8 cellular contexts compared by ENCODE assay signal in the genomic region with DNA sequence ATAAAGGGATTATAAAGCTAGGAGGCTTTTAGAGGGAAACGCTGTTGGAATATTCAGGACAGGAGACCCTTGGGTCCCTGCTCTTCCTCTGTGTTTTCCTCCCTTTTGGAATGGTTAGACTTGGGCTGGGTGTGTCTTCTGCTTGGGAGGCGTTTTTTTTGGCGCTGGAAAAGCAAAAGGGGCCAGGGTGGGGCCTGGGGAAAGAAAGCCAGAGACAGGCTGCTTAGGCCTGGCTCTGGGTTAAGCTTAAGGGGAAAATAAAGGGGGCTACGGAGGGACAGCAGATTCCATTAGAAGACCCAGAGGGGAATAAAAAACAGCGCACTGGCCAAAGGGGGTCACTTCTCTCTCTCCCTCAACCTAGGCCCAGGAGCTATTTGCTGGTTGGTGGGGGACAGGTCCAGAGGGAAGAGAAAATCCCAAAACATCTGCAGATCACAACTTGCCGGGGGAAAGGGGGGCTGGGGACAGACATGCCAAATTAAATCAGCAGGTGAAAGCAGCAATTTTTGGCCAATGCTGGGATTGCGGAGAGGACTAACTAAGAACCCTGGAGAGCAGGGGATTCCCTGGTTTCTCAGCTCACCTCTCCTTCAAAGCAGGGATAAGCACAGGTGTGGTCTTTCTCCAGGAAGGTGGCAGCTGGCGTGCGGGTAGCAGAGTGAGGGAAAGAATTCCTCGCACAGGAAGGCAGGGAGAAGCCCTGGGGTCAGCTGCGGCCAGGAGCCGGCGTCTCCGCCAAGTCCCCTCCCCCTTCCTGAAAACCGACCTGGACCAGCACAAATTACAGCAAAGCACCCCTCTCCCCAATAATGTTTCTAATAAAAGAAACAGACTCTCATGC.
DNase-seq lines count a peak whose midpoint lies in the region; ATAC-seq and TF ChIP-seq lines count a peak whose summit lies in the region.

No MANE protein-coding gene starts in this region.

- H3K4me1 ChIP-seq in SJCRH30: peaks cover 11% of the 10 kb centered on the region
- H3K4me1 ChIP-seq in fibroblast of lung (ENCODE audit: control insufficient read depth, extremely low read depth, insufficient read depth, low read length): peaks cover 6% of the 10 kb centered on the region

- H3K79me2 ChIP-seq in fibroblast of lung (ENCODE audit: control insufficient read depth, insufficient read depth, low read length): no peaks in the 10 kb centered on the region

- peak overlapping the region; percentile 89 to 92 (median 89) for H3K4me3 Mint-ChIP-seq in nephron

- H3K27ac ChIP-seq in SJCRH30: peak overlapping the region; percentile 58
- H3K27ac ChIP-seq in fibroblast of lung (ENCODE audit: insufficient read depth, low read length): no peak overlapping the region

- H3K4me2 ChIP-seq in fibroblast of lung (ENCODE audit: extremely low read depth, insufficient read depth, low read length): peak overlapping the region; percentile 78

- H3K27ac Mint-ChIP-seq in nephron: peak overlapping the region; percentile 50 to 78 (median 76)

- no peaks in the 10 kb centered on the region for H3K36me3 ChIP-seq in SJCRH30
- H3K36me3 ChIP-seq in fibroblast of lung (ENCODE audit: control insufficient read depth, insufficient read depth, low read length): no peaks in the 10 kb centered on the region

- no peaks in the 10 kb centered on the region for H4K20me1 ChIP-seq in fibroblast of lung (ENCODE audit: control insufficient read depth, extremely low read depth, insufficient read depth, low read length)

- ATAC-seq in GM19328 (IDR thresholded peaks at IDR 0.05; ENCODE audit: unreplicated experiment): no peak
- ATAC-seq in HG03039 (IDR thresholded peaks at IDR 0.05; ENCODE audit: unreplicated experiment): no peak

- no peak overlapping the region for H3K9ac ChIP-seq in fibroblast of lung (ENCODE audit: insufficient read depth, low read length)

- no peaks in the 10 kb centered on the region for H3K9me3 Mint-ChIP-seq in nephron

- H3K4me1 Mint-ChIP-seq in nephron: peaks cover 30% of the 10 kb centered on the region

- DNase-seq in NCI-H1417 (lab: John Stamatoyannopoulos, UW): peak; percentile 38 to 57 (median 45)
- no peak for DNase-seq in NCI-H1417 treated with DMSO at 0.1 percent for 48 hours (lab: John Stamatoyannopoulos, UW)
- DNase-seq in SJCRH30: peak in 1 of 2 experiments; percentile 49
- no peak for DNase-seq in fibroblast of lung (ENCODE audit: low read depth in 2 of 2)
- DNase-seq in cerebellar nuclear complex (lab: John Stamatoyannopoulos, UW): no peak

- TF ChIP-seq CTCF in fibroblast of lung (conservative IDR thresholded peaks at IDR 0.05 in 1 of 2, IDR thresholded peaks at IDR 0.05 in 1 of 2; ENCODE audit: low read depth in 1 of 2, low read length in 2 of 2): no peak
- TF ChIP-seq CTCF in nephron (IDR thresholded peaks at IDR 0.05; ENCODE audit: unreplicated experiment in 3 of 3): no peak

- peak overlapping the region; percentile 49 for H2AFZ ChIP-seq in fibroblast of lung (ENCODE audit: low read length)

- H3K36me3 Mint-ChIP-seq in nephron (ENCODE audit: low read depth): no peaks in the 10 kb centered on the region

- peaks cover 12% of the 10 kb centered on the region for H3K27me3 Mint-ChIP-seq in nephron (ENCODE audit: low read depth)

- H3K9me3 ChIP-seq in SJCRH30 (replicated peaks) (no peaks in the 10 kb centered on the region), fibroblast of lung (ENCODE audit: control insufficient read depth, insufficient read depth, low read depth, low read length) (no peaks in the 10 kb centered on the region)

- no peaks in the 10 kb centered on the region for H3K27me3 ChIP-seq in SJCRH30
- no peaks in the 10 kb centered on the region for H3K27me3 ChIP-seq in fibroblast of lung (ENCODE audit: control insufficient read depth, insufficient read depth, low read length)

- H3K4me3 ChIP-seq in SJCRH30: peak overlapping the region; percentile 73
- peak overlapping the region; percentile 35 to 90 (median 58) for H3K4me3 ChIP-seq in fibroblast of lung (replicated peaks in 1 of 4; ENCODE audit: control extremely low read depth in 1 of 4, insufficient read depth in 1 of 4, low read depth in 3 of 4, low read length in 4 of 4)

Comparison
In these comparisons a context has a peak if more than half of its experiments do, and no peak if none do; other contexts are left out.
1. DNase-seq: peak in NCI-H1417 (3 of 3); none in NCI-H1417 treated with DMSO at 0.1 percent for 48 hours (single experiment), fibroblast of lung (0 of 2) and cerebellar nuclear complex (0 of 2).